8 cellular contexts compared by ENCODE assay signal in genomic region chr17:1617620-1618174, GRCh38. TPM values are rescaled to one million over a fixed set of nuclear protein-coding genes. Genes with fewer than 3 reads are reported as not detected.
DNase-seq lines count a peak whose midpoint lies in the region.

No MANE protein-coding gene starts in this region.

- DNase-seq in EL (peak; percentile 78), SK-MEL-5 (ENCODE audit: low read depth, low spot score) (peak; percentile 49), fibroblast of the conjunctiva (ENCODE audit: low read depth) (peak; percentile 16), pulmonary artery endothelial cell (ENCODE audit: low read depth, low spot score) (peak; percentile 75), GM19240 (ENCODE audit: insufficient read length, low spot score) (no peak), NCI-H345 treated with DMSO at 0.1 percent for 48 hours (lab: John Stamatoyannopoulos, UW; ENCODE audit: unreplicated experiment) (no peak), NCI-H2171 treated with DMSO at 0.1 percent for 48 hours (lab: John Stamatoyannopoulos, UW) (no peak)
- no peak for DNase-seq in stimulated activated CD4-positive, alpha-beta T cell treated with anti-CD3 and anti-CD28 coated beads, Interleukin-1b, Interleukin-23, amount 100 ng/mL, for 48 hours

- in situ Hi-C loops in SK-MEL-5 (cut with HindIII; ENCODE audit: low pct_unique_long_range_greater_than_20kb, low sequenced_read_pairs): no loop called here

RNA-seq across cellular contexts. Expression of gene SLC43A2, which starts 10.9 kb away (rescaled TPM):
- 2.0 and 3.4 TPM in 2 replicates for total RNA-seq in SK-MEL-5 (2014; rRNA removed; shearing (Covaris generic))
- polyA plus RNA-seq in SK-MEL-5 (2015; cell fraction: cytosol; rRNA removed): 5.4 and 5.8 TPM in 2 replicates
- 1.9 and 2.2 TPM in 2 replicates for polyA plus RNA-seq in SK-MEL-5 (2015; cell fraction: nucleus; rRNA removed)
- 24.5 and 29.5 TPM in 2 replicates for total RNA-seq in pulmonary artery endothelial cell

RNA-seq across cellular contexts. Expression of gene SCARF1, which starts 27.8 kb away (rescaled TPM):
- total RNA-seq in SK-MEL-5 (2014; rRNA removed; shearing (Covaris generic)): 0.11 and 0.16 TPM in 2 replicates
- polyA plus RNA-seq in SK-MEL-5 (2015; cell fraction: cytosol; rRNA removed): 0.09 and 0.36 TPM in 2 replicates
- 2.6 and 4.4 TPM in 2 replicates for polyA plus RNA-seq in SK-MEL-5 (2015; cell fraction: nucleus; rRNA removed)
- 101 and 117 TPM in 2 replicates for total RNA-seq in pulmonary artery endothelial cell

RNA-seq across cellular contexts. Expression of gene RILP, which starts 32.0 kb away (rescaled TPM):
- 10.4 and 12.1 TPM in 2 replicates for total RNA-seq in SK-MEL-5 (2014; rRNA removed; shearing (Covaris generic))
- polyA plus RNA-seq in SK-MEL-5 (2015; cell fraction: cytosol; rRNA removed): 11.4 and 14.7 TPM in 2 replicates
- 6.3 and 12.1 TPM in 2 replicates for polyA plus RNA-seq in SK-MEL-5 (2015; cell fraction: nucleus; rRNA removed)
- 10.3 and 13.1 TPM in 2 replicates for total RNA-seq in pulmonary artery endothelial cell

RNA-seq across cellular contexts. Expression of gene PITPNA, which starts 55.1 kb away (rescaled TPM):
- total RNA-seq in SK-MEL-5 (2014; rRNA removed; shearing (Covaris generic)): 14.6 and 27.1 TPM in 2 replicates
- polyA plus RNA-seq in SK-MEL-5 (2015; cell fraction: cytosol; rRNA removed): 58.6 and 63.8 TPM in 2 replicates
- polyA plus RNA-seq in SK-MEL-5 (2015; cell fraction: nucleus; rRNA removed): 21.4 and 29.5 TPM in 2 replicates
- 27.7 and 33.6 TPM in 2 replicates for total RNA-seq in pulmonary artery endothelial cell

Comparison
In these comparisons a context has a peak if more than half of its experiments do, and no peak if none do; other contexts are left out.
1. DNase-seq: peak in EL (single experiment), SK-MEL-5 (single experiment), fibroblast of the conjunctiva (single experiment) and pulmonary artery endothelial cell (single experiment); none in GM19240 (single experiment), NCI-H345 treated with DMSO at 0.1 percent for 48 hours (single experiment), NCI-H2171 treated with DMSO at 0.1 percent for 48 hours (single experiment) and stimulated activated CD4-positive, alpha-beta T cell treated with anti-CD3 and anti-CD28 coated beads, Interleukin-1b, Interleukin-23, amount 100 ng/mL, for 48 hours (single experiment).
2. RNA of gene SCARF1, which starts 27.8 kb away (total RNA-seq): 101 to 117 TPM in pulmonary artery endothelial cell; 0.11 to 0.16 TPM in SK-MEL-5; every median in the first group is over 10 times any median in the second.